Comparison of ENCODE assay signal across 9 cellular contexts in genomic region chr13:84847107-84847506, GRCh38.
"Had no signal": no experiment of that assay in that cellular context is flagged by ENCODE, and none has a peak within 500 bp of the region (broad histone marks: within the 10 kb centered on the region; RNA-seq: fewer than 3 reads in every experiment).

No MANE protein-coding gene starts in this region.

- H3K4me1 Mint-ChIP-seq: H9 had no signal

- DNase-seq: GM23248, GOT3, H7, H9, HCEC 1CT, HFFc6 had no signal

- H3K27ac Mint-ChIP-seq: GM23338, H9, HFFc6 had no signal

- H3K9me3 ChIP-seq: HAP-1 had no signal

- H3K4me3 ChIP-seq: GM23248, GM23338, HAP-1 had no signal

- ATAC-seq: GM23338, HCT116 had no signal

- H3K27ac ChIP-seq: GM23248 had no signal

- H3K36me3 ChIP-seq: HAP-1 had no signal

- H3K4me3 Mint-ChIP-seq: GM23338, H9, HFFc6 had no signal
